27 cellular contexts compared by ENCODE assay signal in genomic region chr15:91821458-91821857, GRCh38. TPM values are rescaled to one million over a fixed set of nuclear protein-coding genes. Genes with fewer than 3 reads are reported as not detected.
A peak's percentile ranks its signal among the peaks of the same experiment; 100 is the strongest.
DNase-seq lines count a peak whose midpoint lies in the region; ATAC-seq, FAIRE-seq and TF ChIP-seq lines count a peak whose summit lies in the region.
"Had no signal": no experiment of that assay in that cellular context is flagged by ENCODE, and none has a peak within 500 bp of the region (broad histone marks: within the 10 kb centered on the region; RNA-seq: fewer than 3 reads in every experiment).

No MANE protein-coding gene starts in this region.

- no peaks in the 10 kb centered on the region for H3K4me1 Mint-ChIP-seq in MCF 10A (ENCODE audit: insufficient read depth, unreplicated experiment)
- no peaks in the 10 kb centered on the region for H3K4me1 Mint-ChIP-seq in stimulated activated naive B cell treated with anti-CD40 and anti-IgM and Interleukin-4, amounts not matched to agents 10 μg/mL and 1 μg/mL and 100 μg/mL, for 72 hours
- H3K4me1 Mint-ChIP-seq: B cell, CD14-positive monocyte had no signal

- H3K9me3 Mint-ChIP-seq in MCF 10A (ENCODE audit: unreplicated experiment) = no peaks in the 10 kb centered on the region
- peaks cover 2 to 3% of the 10 kb centered on the region in 2 donors for H3K9me3 Mint-ChIP-seq in stimulated activated naive B cell treated with anti-CD40 and anti-IgM and Interleukin-4, amounts not matched to agents 10 μg/mL and 1 μg/mL and 100 μg/mL, for 72 hours

- DNase-seq in MCF 10A (ENCODE audit: unreplicated experiment) = peak; percentile 81
- no peak for DNase-seq in breast epithelium (ENCODE audit: low spot score in 2 of 2)
- DNase-seq in PC-3 = peak; percentile 13
- peak; percentile 79 for DNase-seq in bronchial epithelial cell (ENCODE audit: low read depth)
- no peak for DNase-seq in A172 (ENCODE audit: low spot score)
- DNase-seq in NAMALWA (ENCODE audit: low spot score) = no peak
- no peak for DNase-seq in stimulated activated naive B cell treated with anti-CD40 and anti-IgM and Interleukin-4, amounts not matched to agents 10 μg/mL and 1 μg/mL and 100 μg/mL, for 72 hours
- DNase-seq: DMS53, EL, GF-D8, Kasumi-1, NCI-H1092 treated with DMSO at 0.1 percent for 48 hours, NCI-H1436 treated with DMSO at 0.1 percent for 48 hours, NCI-H2029 treated with DMSO at 0.1 percent for 48 hours, NCI-H446 treated with DMSO at 0.1 percent for 48 hours, NCI-H774, SHP77 treated with DMSO at 0.1 percent for 48 hours, SW 1271, T-helper 2 cell had no signal

- no peaks in the 10 kb centered on the region for H3K9me3 ChIP-seq in breast epithelium
- no peaks in the 10 kb centered on the region for H3K9me3 ChIP-seq in PC-3 (ENCODE audit: low read length)
- H3K9me3 ChIP-seq: A549 had no signal

- POLR2A ChIA-PET in MCF 10A (lab: Yijun Ruan, JAX) = no interaction called here
- POLR2A ChIA-PET in PC-3 (lab: Charles Lee; ENCODE audit: unreplicated experiment) = no interaction called here

- BruUV-seq in MCF 10A (replicated peaks; lab: Mats Ljungman, UMichigan) (no TSS peak), PC-3 (replicated peaks; lab: Mats Ljungman, UMichigan) (no TSS peak)

- no peaks in the 10 kb centered on the region for H3K36me3 ChIP-seq in breast epithelium
- H3K36me3 ChIP-seq in PC-3 (ENCODE audit: low read depth, low read length) = no peaks in the 10 kb centered on the region
- H3K36me3 ChIP-seq in bronchial epithelial cell (ENCODE audit: control insufficient read depth, insufficient read depth, low read length) = no peaks in the 10 kb centered on the region

- H3K4me3 Mint-ChIP-seq in MCF 10A (ENCODE audit: unreplicated experiment) = no peak overlapping the region
- H3K4me3 Mint-ChIP-seq in stimulated activated naive B cell treated with anti-CD40 and anti-IgM and Interleukin-4, amounts not matched to agents 10 μg/mL and 1 μg/mL and 100 μg/mL, for 72 hours = no peak overlapping the region
- H3K4me3 Mint-ChIP-seq: B cell, CD14-positive monocyte had no signal

- H3K36me3 Mint-ChIP-seq in MCF 10A (ENCODE audit: insufficient read depth, unreplicated experiment) = no peaks in the 10 kb centered on the region
- H3K36me3 Mint-ChIP-seq in stimulated activated naive B cell treated with anti-CD40 and anti-IgM and Interleukin-4, amounts not matched to agents 10 μg/mL and 1 μg/mL and 100 μg/mL, for 72 hours = no peaks in the 10 kb centered on the region
- H3K36me3 Mint-ChIP-seq: CD14-positive monocyte had no signal

- no peak overlapping the region for H3K27ac Mint-ChIP-seq in MCF 10A (ENCODE audit: low read depth, unreplicated experiment)
- no peak overlapping the region for H3K27ac Mint-ChIP-seq in stimulated activated naive B cell treated with anti-CD40 and anti-IgM and Interleukin-4, amounts not matched to agents 10 μg/mL and 1 μg/mL and 100 μg/mL, for 72 hours
- H3K27ac Mint-ChIP-seq: B cell had no signal

- H3K4me3 ChIP-seq in breast epithelium (no peak overlapping the region), PC-3 (ENCODE audit: low read length) (no peak overlapping the region), bronchial epithelial cell (ENCODE audit: low read depth, low read length) (no peak overlapping the region)
- H3K4me3 ChIP-seq: A549, SK-N-MC had no signal

- CTCF ChIA-PET in MCF 10A (lab: Yijun Ruan, JAX) (interaction anchor here (1.0 to 2.1 kb wide), 3 partner anchors 34 to 256 kb away, joined by 3 to 6 read pairs (median 5); no protein-coding TSS in a partner anchor), PC-3 (lab: Charles Lee) (no interaction called here)

- no peaks in the 10 kb centered on the region for H3K9me2 ChIP-seq in PC-3 (replicated peaks; ENCODE audit: low read length)

- no peaks in the 10 kb centered on the region for H3K27me3 ChIP-seq in breast epithelium
- H3K27me3 ChIP-seq in PC-3 (ENCODE audit: low read length) = no peaks in the 10 kb centered on the region
- no peaks in the 10 kb centered on the region for H3K27me3 ChIP-seq in bronchial epithelial cell (ENCODE audit: control insufficient read depth, insufficient read depth, low read length)

- no peaks in the 10 kb centered on the region for H4K20me1 ChIP-seq in PC-3 (ENCODE audit: low read length)

- H3K79me2 ChIP-seq in PC-3 (ENCODE audit: low read length) = no peaks in the 10 kb centered on the region

- TF ChIP-seq CTCF in MCF 10A (IDR thresholded peaks at IDR 0.05; ENCODE audit: unreplicated experiment) (no peak), breast epithelium (IDR thresholded peaks at IDR 0.05) (no peak), PC-3 (conservative IDR thresholded peaks at IDR 0.05; ENCODE audit: low read depth, low read length) (no peak), bronchial epithelial cell (IDR thresholded peaks at IDR 0.05; ENCODE audit: insufficient read depth, low read length, severe bottlenecking) (no peak)

- no peaks in the 10 kb centered on the region for H3K27me3 Mint-ChIP-seq in MCF 10A (ENCODE audit: insufficient read depth, unreplicated experiment)
- peaks cover 0 to 7% of the 10 kb centered on the region in 2 donors for H3K27me3 Mint-ChIP-seq in stimulated activated naive B cell treated with anti-CD40 and anti-IgM and Interleukin-4, amounts not matched to agents 10 μg/mL and 1 μg/mL and 100 μg/mL, for 72 hours

- FAIRE-seq in bronchial epithelial cell (lab: Jason Lieb, UNC) = no peak
- FAIRE-seq: D721Med, GM19239, H54, RCC 7860 had no signal

- intact Hi-C loops in MCF 10A (cut with micrococcal nuclease) = no loop called here
- intact Hi-C loops in breast epithelium (cut with DNase I; ENCODE audit: low total_unique reads) = no loop called here
- intact Hi-C loops in PC-3 (cut with micrococcal nuclease) = no loop called here

- H3K4me1 ChIP-seq in breast epithelium (no peaks in the 10 kb centered on the region), PC-3 (ENCODE audit: insufficient read depth, low read length) (no peaks in the 10 kb centered on the region)
- H3K4me1 ChIP-seq: A549 had no signal

- no peak for TF ChIP-seq POLR2A in breast epithelium (IDR thresholded peaks at IDR 0.05)

- no peak overlapping the region for H2AFZ ChIP-seq in PC-3 (ENCODE audit: low read length)

- no peak overlapping the region for H3K9ac ChIP-seq in PC-3 (ENCODE audit: low read length)

- H3F3A ChIP-seq in PC-3 (ENCODE audit: low read length, unreplicated experiment) = no peaks in the 10 kb centered on the region

- no peak overlapping the region for H3K27ac ChIP-seq in breast epithelium
- no peak overlapping the region for H3K27ac ChIP-seq in PC-3 (ENCODE audit: low read length)
- H3K27ac ChIP-seq: A549, SK-N-MC had no signal

- no peak for ATAC-seq in PC-3
- no peak for ATAC-seq in stimulated activated naive B cell treated with anti-CD40 and anti-IgM and Interleukin-4, amounts not matched to agents 10 μg/mL and 1 μg/mL and 100 μg/mL, for 72 hours (replicated peaks)
- ATAC-seq: A549 had no signal

- H3K4me2 ChIP-seq in PC-3 (ENCODE audit: low read length) = no peak overlapping the region
- H3K4me2 ChIP-seq: A549 had no signal

RNA-seq across cellular contexts. Expression of gene SLCO3A1, which starts 32.0 kb away (rescaled TPM):
- total RNA-seq in MCF 10A (2022) (10.1 and 11.9 TPM in 2 replicates), breast epithelium (10 to 100 TPM in 2 of 3 donors, 1 to 10 TPM in 1; 8.5 to 14.1 (median 13.6) TPM), PC-3 (2014; rRNA removed) (0.07 and 0.35 TPM in 2 replicates), bronchial epithelial cell (3.8 and 4.5 TPM in 2 replicates)
- 2.8 and 4.0 TPM in 2 replicates for total RNA-seq in A172 (2014; rRNA removed; shearing (Covaris generic))

Comparison
In these comparisons a context has a peak if more than half of its experiments do, and no peak if none do; other contexts are left out.
1. DNase-seq: peak in MCF 10A (single experiment), PC-3 (single experiment) and bronchial epithelial cell (single experiment); none in breast epithelium (0 of 2), A172 (single experiment), NAMALWA (single experiment) and stimulated activated naive B cell treated with anti-CD40 and anti-IgM and Interleukin-4, amounts not matched to agents 10 μg/mL and 1 μg/mL and 100 μg/mL, for 72 hours (single experiment).